ENCODE assay signal across 26 cellular contexts in the genomic region with DNA sequence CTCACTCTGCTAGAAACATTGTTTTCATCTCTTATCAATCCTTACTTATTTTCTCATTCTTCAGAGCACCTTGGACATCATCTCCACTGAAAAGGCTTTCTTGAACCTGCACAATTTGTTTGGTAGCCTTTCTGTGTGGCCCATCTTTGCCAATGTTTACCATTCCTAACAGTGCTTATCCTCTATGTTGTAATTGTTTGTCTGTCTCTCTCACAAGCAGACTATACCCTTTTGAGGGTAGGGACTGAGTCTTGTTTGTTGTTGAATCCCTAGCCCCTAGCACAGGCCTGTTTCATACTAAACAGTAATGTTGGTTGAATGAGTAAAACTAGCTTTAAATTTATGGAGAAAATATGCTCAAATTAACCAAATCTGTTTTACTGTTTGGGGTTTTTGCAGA.
"Had no signal": no experiment of that assay in that cellular context is flagged by ENCODE, and none has a peak within 500 bp of the region (broad histone marks: within the 10 kb centered on the region; RNA-seq: fewer than 3 reads in every experiment).

No MANE protein-coding gene starts in this region.

- H3K4me2 ChIP-seq: neural progenitor cell had no signal

- H3K27ac ChIP-seq: coronary artery, esophagus squamous epithelium, neural progenitor cell, parathyroid adenoma, prostate gland, right atrium auricular region, sigmoid colon, stomach, thyroid gland, vagina had no signal

- H3K36me3 Mint-ChIP-seq: natural killer cell treated with Interleukin-12 subunit alpha and Interleukin-12 subunit beta and Interleukin-15 and Interleukin-18, amount 100 ng/mL, for 72 hours had no signal

- H3K4me1 ChIP-seq: neural progenitor cell, parathyroid adenoma, prostate gland, right atrium auricular region, sigmoid colon, thyroid gland, vagina had no signal

- FAIRE-seq: keratinocyte had no signal

- H3K4me1 Mint-ChIP-seq: neural progenitor cell; stimulated activated effector memory CD8-positive, alpha-beta T cell treated with anti-CD3 and anti-CD28 coated beads, Interleukin-12 subunit alpha, Interleukin-12 subunit beta, amount 100 ng/mL, for 72 hours had no signal

- DNase-seq: dermis blood vessel endothelial cell; effector memory CD4-positive, alpha-beta T cell; erythroblast; esophagus squamous epithelium; hypothalamus; immature natural killer cell; mucosa of descending colon; naive B cell; sigmoid colon; stimulated activated CD4-positive, alpha-beta T cell treated with anti-CD3 and anti-CD28 coated beads, Interleukin-2, amount 100 ng/mL, for 24 hours; stimulated activated CD4-positive, alpha-beta T cell treated with anti-CD3 and anti-CD28 coated beads, Interleukin-4, amount 100 ng/mL, for 24 hours; stimulated activated naive CD4-positive, alpha-beta T cell treated with Interleukin-2 at 50 U/mL for 16 hours; stomach; thyroid gland; trophoblast cell had no signal

- H3K9me3 ChIP-seq: esophagus squamous epithelium, mucosa of descending colon, prostate gland, right atrium auricular region, sigmoid colon, stomach, thyroid gland, vagina had no signal

- ATAC-seq: mucosa of descending colon; natural killer cell treated with Interleukin-12 subunit alpha and Interleukin-12 subunit beta and Interleukin-15 and Interleukin-18, amount 100 ng/mL, for 72 hours; stimulated activated effector memory CD8-positive, alpha-beta T cell treated with anti-CD3 and anti-CD28 coated beads, Interleukin-12 subunit alpha, Interleukin-12 subunit beta, amount 100 ng/mL, for 72 hours had no signal

- H3K27me3 Mint-ChIP-seq: memory B cell; naive B cell; natural killer cell treated with Interleukin-12 subunit alpha and Interleukin-12 subunit beta and Interleukin-15 and Interleukin-18, amount 100 ng/mL, for 72 hours had no signal

- H3K27ac Mint-ChIP-seq: memory B cell; naive B cell; natural killer cell treated with Interleukin-12 subunit alpha and Interleukin-12 subunit beta and Interleukin-15 and Interleukin-18, amount 100 ng/mL, for 72 hours; neural progenitor cell; stimulated activated effector memory CD8-positive, alpha-beta T cell treated with anti-CD3 and anti-CD28 coated beads, Interleukin-12 subunit alpha, Interleukin-12 subunit beta, amount 100 ng/mL, for 72 hours had no signal

- H2AFZ ChIP-seq: neural progenitor cell, parathyroid adenoma had no signal

- H3K4me3 ChIP-seq: coronary artery, esophagus squamous epithelium, lung, mucosa of descending colon, neural progenitor cell, prostate gland, right atrium auricular region, sigmoid colon, stomach, thyroid gland, vagina had no signal

- H3K4me3 Mint-ChIP-seq: immature natural killer cell; memory B cell; naive B cell; natural killer cell treated with Interleukin-12 subunit alpha and Interleukin-12 subunit beta and Interleukin-15 and Interleukin-18, amount 100 ng/mL, for 72 hours; neural progenitor cell; stimulated activated effector memory CD8-positive, alpha-beta T cell treated with anti-CD3 and anti-CD28 coated beads, Interleukin-12 subunit alpha, Interleukin-12 subunit beta, amount 100 ng/mL, for 72 hours had no signal

- H3K9me3 Mint-ChIP-seq: immature natural killer cell; memory B cell; naive B cell; natural killer cell treated with Interleukin-12 subunit alpha and Interleukin-12 subunit beta and Interleukin-15 and Interleukin-18, amount 100 ng/mL, for 72 hours; neural progenitor cell; stimulated activated effector memory CD8-positive, alpha-beta T cell treated with anti-CD3 and anti-CD28 coated beads, Interleukin-12 subunit alpha, Interleukin-12 subunit beta, amount 100 ng/mL, for 72 hours had no signal

- H3K27me3 ChIP-seq: esophagus squamous epithelium, neural progenitor cell, right atrium auricular region, sigmoid colon, stomach, thyroid gland, vagina had no signal

- H3K9ac ChIP-seq: neural progenitor cell, parathyroid adenoma had no signal
